Comparison of ENCODE assay signal across 1 cellular context in genomic region chr10:33410096-33410859, GRCh38.
A peak's percentile ranks its signal among the peaks of the same experiment; 100 is the strongest.
TF ChIP-seq lines count a peak whose summit lies in the region.

No MANE protein-coding gene starts in this region.

TF ChIP-seq in K562, 482 proteins besides CTCF, POLR2A, EP300 and RAD21 (continued from another document):
- TF ChIP-seq, protein P1, sequence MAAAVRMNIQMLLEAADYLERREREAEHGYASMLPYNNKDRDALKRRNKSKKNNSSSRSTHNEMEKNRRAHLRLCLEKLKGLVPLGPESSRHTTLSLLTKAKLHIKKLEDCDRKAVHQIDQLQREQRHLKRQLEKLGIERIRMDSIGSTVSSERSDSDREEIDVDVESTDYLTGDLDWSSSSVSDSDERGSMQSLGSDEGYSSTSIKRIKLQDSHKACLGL (CRISPR knock-in tag; IDR thresholded peaks at IDR 0.05; ENCODE audit: borderline replicate concordance, poor library complexity, severe bottlenecking) = no peak
- TF ChIP-seq MAFG (tag; conservative IDR thresholded peaks at IDR 0.05) = 0 out of 2 replicates have a peak, but pooled peaks have one; percentile 12
- TF ChIP-seq KHSRP (IDR thresholded peaks at IDR 0.05) = no peak
